Comparison of ENCODE assay signal across 1 cellular context in genomic region chr16:29765167-29766032, GRCh38.
TF ChIP-seq lines count a peak whose summit lies in the region.

No MANE protein-coding gene starts in this region.

TF ChIP-seq in HepG2, 621 proteins besides CTCF, POLR2A, EP300 and RAD21 (continued from another document and continues in another):
- TF ChIP-seq ZNF687 (CRISPR knock-in tag; IDR thresholded peaks at IDR 0.05) = peak; percentile 91
- TF ChIP-seq ZNF775 (CRISPR knock-in tag; IDR thresholded peaks at IDR 0.05; ENCODE audit: borderline replicate concordance) = no peak
- TF ChIP-seq ZNF362 (CRISPR knock-in tag; IDR thresholded peaks at IDR 0.05; ENCODE audit: borderline replicate concordance) = peak; percentile 89
- peak; percentile 82 for TF ChIP-seq ZNF605 (CRISPR knock-in tag; IDR thresholded peaks at IDR 0.05)
- TF ChIP-seq ZNF512B (CRISPR knock-in tag; IDR thresholded peaks at IDR 0.05; ENCODE audit: borderline replicate concordance) = peak; percentile 96
- TF ChIP-seq BORCS8-MEF2B (CRISPR knock-in tag; IDR thresholded peaks at IDR 0.05) = peak; percentile 86
- TF ChIP-seq ZNF142 (CRISPR knock-in tag; IDR thresholded peaks at IDR 0.05) = peak; percentile 78; the same call in 1 of the 2 replicates
- peak; percentile 87; the same call in 1 of the 2 replicates for TF ChIP-seq ZNF766 (CRISPR knock-in tag; IDR thresholded peaks at IDR 0.05; ENCODE audit: borderline replicate concordance)
- no peak for TF ChIP-seq MAFK (conservative IDR thresholded peaks at IDR 0.05 in 1 of 2, IDR thresholded peaks at IDR 0.05 in 1 of 2; ENCODE audit: low read length in 2 of 2)
- 0 out of 2 replicates have a peak, but pooled peaks have one; percentile 81 for TF ChIP-seq ZNF275 (CRISPR knock-in tag; IDR thresholded peaks at IDR 0.05; ENCODE audit: borderline replicate concordance)
- TF ChIP-seq SIX1 (CRISPR knock-in tag; IDR thresholded peaks at IDR 0.05; ENCODE audit: borderline replicate concordance) = 0 out of 2 replicates have a peak, but pooled peaks have one; percentile 66
- TF ChIP-seq IRF9 (CRISPR knock-in tag; IDR thresholded peaks at IDR 0.05; ENCODE audit: borderline replicate concordance) = peak; percentile 91
- TF ChIP-seq ZNF704 (CRISPR knock-in tag; IDR thresholded peaks at IDR 0.05; ENCODE audit: borderline replicate concordance) = 0 out of 2 replicates have a peak, but pooled peaks have one; percentile 65
- peak; percentile 99 for TF ChIP-seq SALL1 (CRISPR knock-in tag; IDR thresholded peaks at IDR 0.05)
- no peak for TF ChIP-seq ZFAT (CRISPR knock-in tag; conservative IDR thresholded peaks at IDR 0.05)
- TF ChIP-seq ZNF564 (CRISPR knock-in tag; IDR thresholded peaks at IDR 0.05) = no peak
- no peak for TF ChIP-seq RORA (CRISPR knock-in tag; IDR thresholded peaks at IDR 0.05)
- no peak for TF ChIP-seq ZBTB39 (CRISPR knock-in tag; IDR thresholded peaks at IDR 0.05)
- TF ChIP-seq FOXJ3 (CRISPR knock-in tag; IDR thresholded peaks at IDR 0.05; ENCODE audit: borderline replicate concordance) = peak; percentile 95
- TF ChIP-seq ZNF703 (CRISPR knock-in tag; IDR thresholded peaks at IDR 0.05; ENCODE audit: borderline replicate concordance) = no peak
- no peak for TF ChIP-seq ZNF790 (CRISPR knock-in tag; IDR thresholded peaks at IDR 0.05; ENCODE audit: borderline replicate concordance)
- TF ChIP-seq ZNF331 (CRISPR knock-in tag; IDR thresholded peaks at IDR 0.05) = peak; percentile 95
- 0 out of 2 replicates have a peak, but pooled peaks have one; percentile 65 for TF ChIP-seq AHR (CRISPR knock-in tag; IDR thresholded peaks at IDR 0.05)
- no peak for TF ChIP-seq RFX5 (IDR thresholded peaks at IDR 0.05; ENCODE audit: low read depth, low read length)
- TF ChIP-seq ZNF33A (CRISPR knock-in tag; IDR thresholded peaks at IDR 0.05; ENCODE audit: borderline replicate concordance) = 0 out of 2 replicates have a peak, but pooled peaks have one; percentile 26
- no peak for TF ChIP-seq CC2D1A (CRISPR knock-in tag; IDR thresholded peaks at IDR 0.05)
- TF ChIP-seq SCMH1 (CRISPR knock-in tag; IDR thresholded peaks at IDR 0.05; ENCODE audit: borderline replicate concordance) = no peak
- TF ChIP-seq MXD1 (CRISPR knock-in tag; IDR thresholded peaks at IDR 0.05) = peak; percentile 45; the same call in 1 of the 2 replicates
- no peak for TF ChIP-seq SRSF4 (IDR thresholded peaks at IDR 0.05; ENCODE audit: low read depth, low read length, poor library complexity, severe bottlenecking)
- peak; percentile 89 for TF ChIP-seq HMG20A (CRISPR knock-in tag; IDR thresholded peaks at IDR 0.05; ENCODE audit: borderline replicate concordance)
- TF ChIP-seq ZNF773 (CRISPR knock-in tag; IDR thresholded peaks at IDR 0.05; ENCODE audit: borderline replicate concordance) = 0 out of 2 replicates have a peak, but pooled peaks have one; percentile 28
- peak; percentile 73 for TF ChIP-seq ZNF580 (CRISPR knock-in tag; IDR thresholded peaks at IDR 0.05; ENCODE audit: borderline replicate concordance, low read depth)
- TF ChIP-seq ZNF569 (CRISPR knock-in tag; IDR thresholded peaks at IDR 0.05; ENCODE audit: borderline replicate concordance) = 0 out of 2 replicates have a peak, but pooled peaks have one; percentile 62
